10 cellular contexts compared by ENCODE assay signal in the genomic region with DNA sequence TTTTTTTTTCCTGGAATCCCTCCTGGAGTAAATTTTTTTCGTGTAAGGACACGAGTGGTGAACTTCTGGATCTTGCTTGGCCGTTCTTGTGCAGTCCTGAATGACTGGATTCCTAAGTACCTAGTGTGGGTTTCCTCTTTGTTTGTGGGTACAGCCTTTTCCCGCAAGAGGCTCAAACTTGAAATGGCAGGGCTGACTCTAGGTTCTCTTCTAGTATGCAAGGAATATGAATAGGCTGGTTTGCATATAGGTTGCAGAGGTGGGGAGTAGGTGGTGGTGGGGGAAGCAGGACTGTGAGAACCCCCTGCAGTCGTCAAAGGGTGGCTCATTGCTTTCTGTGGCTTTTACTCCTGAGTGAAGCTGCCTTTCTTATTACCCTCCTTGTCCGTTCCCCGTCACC. TPM values are rescaled to one million over a fixed set of nuclear protein-coding genes. Genes with fewer than 3 reads are reported as not detected.
A peak's percentile ranks its signal among the peaks of the same experiment; 100 is the strongest.
DNase-seq lines count a peak whose midpoint lies in the region; ATAC-seq, FAIRE-seq and TF ChIP-seq lines count a peak whose summit lies in the region.
"Had no signal": no experiment of that assay in that cellular context is flagged by ENCODE, and none has a peak within 500 bp of the region (broad histone marks: within the 10 kb centered on the region; RNA-seq: fewer than 3 reads in every experiment).

No MANE protein-coding gene starts in this region.

- FAIRE-seq in GM12878 (lab: Jason Lieb, UNC) (no peak), frontal cortex (lab: Jason Lieb, UNC) (no peak)
- FAIRE-seq: A549, K562 had no signal

- H3K9me3 ChIP-seq in GM12878 (replicated peaks; ENCODE audit: control insufficient read depth, insufficient read depth, low read length) (no peaks in the 10 kb centered on the region), stomach (no peaks in the 10 kb centered on the region)
- H3K9me3 ChIP-seq: A549 had no signal

- H3K4me1 Mint-ChIP-seq in activated CD4-positive, alpha-beta T cell treated with anti-CD3 and anti-CD28 coated beads for 36 hours: peaks cover 79% of the 10 kb centered on the region
- H3K4me1 Mint-ChIP-seq in stimulated activated naive B cell treated with anti-CD40 and anti-IgM and Interleukin-4, amounts not matched to agents 10 μg/mL and 1 μg/mL and 100 μg/mL, for 72 hours: peaks cover 44 to 71% of the 10 kb centered on the region in 2 donors

- WGBS in GM12878 (ENCODE audit: insufficient coverage, insufficient replicate concordance, low lambda C conversion rate, missing lambda C conversion rate): 24% methylated on average over 7 of the region's 7 CpGs
- 61 to 68% (median 65%) methylated on average over 7 of the region's 7 CpGs for WGBS in stomach, 5 donors

- TF ChIP-seq EP300 in GM12878 (IDR thresholded peaks at IDR 0.05; ENCODE audit: borderline replicate concordance in 1 of 2, control insufficient read depth in 1 of 2, low read depth in 2 of 2, low read length in 2 of 2) (no peak), stomach (IDR thresholded peaks at IDR 0.05) (no peak)

- intact Hi-C loops in activated CD4-positive, alpha-beta T cell treated with anti-CD3 and anti-CD28 coated beads for 36 hours (cut with DNase I, micrococcal nuclease): loop anchor here (1.0 to 2.0 kb wide), 7 partner anchors 9 to 639 kb away; a partner anchor contains a TSS
- intact Hi-C loops in GM12878 (cut with micrococcal nuclease; ENCODE audit: unreplicated experiment) (no loop called here), stomach (cut with DNase I; ENCODE audit: low total_unique reads) (no loop called here)

- in situ Hi-C loops in GM12878 (cut with MboI): no loop called here

- H3K4me1 ChIP-seq in GM12878 (ENCODE audit: control insufficient read depth, insufficient read depth, low read length): peaks cover 14% of the 10 kb centered on the region
- peaks cover 14 to 54% (median 27%) of the 10 kb centered on the region in 4 donors for H3K4me1 ChIP-seq in stomach
- H3K4me1 ChIP-seq: A549 had no signal

- H3K36me3 Mint-ChIP-seq in activated CD4-positive, alpha-beta T cell treated with anti-CD3 and anti-CD28 coated beads for 36 hours (ENCODE audit: low read depth): peaks cover 39% of the 10 kb centered on the region
- peaks cover 23 to 51% of the 10 kb centered on the region in 2 donors for H3K36me3 Mint-ChIP-seq in stimulated activated naive B cell treated with anti-CD40 and anti-IgM and Interleukin-4, amounts not matched to agents 10 μg/mL and 1 μg/mL and 100 μg/mL, for 72 hours

- H3K79me2 ChIP-seq in GM12878 (ENCODE audit: control insufficient read depth, insufficient read depth, low read length): peaks cover 38% of the 10 kb centered on the region

- H3K27ac ChIP-seq in GM12878 (ENCODE audit: control insufficient read depth, insufficient read depth) (no peak overlapping the region), stomach (peak overlapping the region in 1 of 5 donors; percentile 44)
- H3K27ac ChIP-seq: A549 had no signal

- CTCF ChIA-PET in activated CD4-positive, alpha-beta T cell treated with anti-CD3 and anti-CD28 coated beads for 36 hours (lab: Charles Lee): interaction anchor here (0.6 to 2.7 kb wide), 10 partner anchors 9 to 223 kb away, joined by 3 to 16 read pairs (median 4); a partner anchor contains a TSS
- CTCF ChIA-PET in GM12878 (lab: Yijun Ruan, JAX): interaction anchor here (1.2 to 1.5 kb wide), 2 partner anchors 9 to 56 kb away, joined by 3 to 5 read pairs; no protein-coding TSS in a partner anchor

- RAD21 ChIA-PET in GM12878 (lab: Charles Lee; ENCODE audit: unreplicated experiment): interaction anchor here (1.1 to 1.5 kb wide), 3 partner anchors 11 to 52 kb away, joined by 4 to 5 read pairs (median 4); no protein-coding TSS in a partner anchor

- H3K4me3 ChIP-seq in GM12878 (peak overlapping the region; percentile 14; the same call in 1 of the 2 replicates), stomach (no peak overlapping the region)
- H3K4me3 ChIP-seq: A549, K562 had no signal

- no peaks in the 10 kb centered on the region for H3K27me3 Mint-ChIP-seq in activated CD4-positive, alpha-beta T cell treated with anti-CD3 and anti-CD28 coated beads for 36 hours
- H3K27me3 Mint-ChIP-seq in stimulated activated naive B cell treated with anti-CD40 and anti-IgM and Interleukin-4, amounts not matched to agents 10 μg/mL and 1 μg/mL and 100 μg/mL, for 72 hours: no peaks in the 10 kb centered on the region

- H3K27me3 ChIP-seq in GM12878 (replicated peaks in 1 of 2; ENCODE audit: control insufficient read depth in 2 of 2, insufficient read depth in 2 of 2, low read length in 1 of 2) (no peaks in the 10 kb centered on the region), stomach (no peaks in the 10 kb centered on the region)

- H3K36me3 ChIP-seq in GM12878 (ENCODE audit: control insufficient read depth in 2 of 2, insufficient read depth in 2 of 2, low read length in 1 of 2) (no peaks in the 10 kb centered on the region; a peak in 1 of 4 replicates), stomach (peaks cover 0 to 6% (median 4%) of the 10 kb centered on the region in 4 donors)

- TF ChIP-seq CTCF in GM12878 (IDR thresholded peaks at IDR 0.05 in 2 of 3, conservative IDR thresholded peaks at IDR 0.05 in 1 of 3; ENCODE audit: control insufficient read depth in 2 of 3, extremely low read depth in 1 of 3, insufficient read depth in 1 of 3, low read depth in 3 of 3, low read length in 3 of 3) (no peak), stomach (IDR thresholded peaks at IDR 0.05) (no peak)

- peak overlapping the region; percentile 74 for H3K4me3 Mint-ChIP-seq in activated CD4-positive, alpha-beta T cell treated with anti-CD3 and anti-CD28 coated beads for 36 hours
- peak overlapping the region; percentile 76 to 79 for H3K4me3 Mint-ChIP-seq in stimulated activated naive B cell treated with anti-CD40 and anti-IgM and Interleukin-4, amounts not matched to agents 10 μg/mL and 1 μg/mL and 100 μg/mL, for 72 hours

- no peak for TF ChIP-seq RAD21 in GM12878 (IDR thresholded peaks at IDR 0.05; ENCODE audit: insufficient read depth, low read depth, low read length)

- no peak overlapping the region for H3K9ac ChIP-seq in GM12878 (ENCODE audit: control insufficient read depth, insufficient read depth, low read length)

- H2AFZ ChIP-seq in GM12878 (ENCODE audit: control insufficient read depth, low read depth, low read length): no peak overlapping the region

- peak; percentile 80 for ATAC-seq in activated CD4-positive, alpha-beta T cell treated with anti-CD3 and anti-CD28 coated beads for 36 hours
- ATAC-seq in HG03432 (IDR thresholded peaks at IDR 0.05; ENCODE audit: unreplicated experiment): peak; percentile 90
- peak; percentile 86 for ATAC-seq in GM12878
- ATAC-seq in stimulated activated naive B cell treated with anti-CD40 and anti-IgM and Interleukin-4, amounts not matched to agents 10 μg/mL and 1 μg/mL and 100 μg/mL, for 72 hours (replicated peaks): peak; percentile 96
- ATAC-seq: A549, K562 had no signal

- no peaks in the 10 kb centered on the region; the same call in 1 of the 2 replicates for H4K20me1 ChIP-seq in GM12878 (ENCODE audit: control insufficient read depth, insufficient read depth)

- H3K9me3 Mint-ChIP-seq in activated CD4-positive, alpha-beta T cell treated with anti-CD3 and anti-CD28 coated beads for 36 hours (ENCODE audit: low read depth): no peaks in the 10 kb centered on the region
- no peaks in the 10 kb centered on the region for H3K9me3 Mint-ChIP-seq in stimulated activated naive B cell treated with anti-CD40 and anti-IgM and Interleukin-4, amounts not matched to agents 10 μg/mL and 1 μg/mL and 100 μg/mL, for 72 hours

- no TSS peak for BruUV-seq in GM12878 (replicated peaks; lab: Mats Ljungman, UMichigan)

- no peak for TF ChIP-seq POLR2A in GM12878 (IDR thresholded peaks at IDR 0.05; ENCODE audit: low read depth, low read length)
- TF ChIP-seq POLR2A in stomach (IDR thresholded peaks at IDR 0.05): no peak

- POLR2A ChIA-PET in activated CD4-positive, alpha-beta T cell treated with anti-CD3 and anti-CD28 coated beads for 36 hours (lab: Charles Lee): interaction anchor here (0.6 to 1.9 kb wide), 11 partner anchors 9 to 221 kb away, joined by 3 to 16 read pairs (median 4); a partner anchor contains a TSS
- POLR2A ChIA-PET in GM12878 (lab: Charles Lee): no interaction called here

- SMC1A ChIA-PET in GM12878 (lab: Charles Lee; ENCODE audit: uncharacterized antibody, unreplicated experiment): interaction anchor here (0.8 to 1.6 kb wide), 8 partner anchors 8 to 51 kb away, joined by 3 to 6 read pairs (median 4); a partner anchor contains a TSS

- H3K27ac Mint-ChIP-seq in activated CD4-positive, alpha-beta T cell treated with anti-CD3 and anti-CD28 coated beads for 36 hours: peak overlapping the region; percentile 87
- H3K27ac Mint-ChIP-seq in stimulated activated naive B cell treated with anti-CD40 and anti-IgM and Interleukin-4, amounts not matched to agents 10 μg/mL and 1 μg/mL and 100 μg/mL, for 72 hours: peak overlapping the region; percentile 96

- H3K4me2 ChIP-seq in GM12878 (ENCODE audit: control insufficient read depth, insufficient read depth): peak overlapping the region; percentile 59; the same call in 1 of the 2 replicates
- H3K4me2 ChIP-seq: A549 had no signal

- DNase-seq in activated CD4-positive, alpha-beta T cell treated with anti-CD3 and anti-CD28 coated beads for 36 hours: peak; percentile 82
- no peak for DNase-seq in activated CD4-positive, alpha-beta T cell treated with anti-CD3 and anti-CD28 coated beads for 1 hour
- DNase-seq in GM12878 (ENCODE audit: low read depth, low spot score) (peak; percentile 67), frontal cortex (ENCODE audit: low spot score in 2 of 2) (no peak), stomach (no peak), HPDE6-E6E7 (ENCODE audit: extremely low spot score) (no peak)
- peak; percentile 67 for DNase-seq in stimulated activated naive B cell treated with anti-CD40 and anti-IgM and Interleukin-4, amounts not matched to agents 10 μg/mL and 1 μg/mL and 100 μg/mL, for 72 hours

RNA-seq across cellular contexts. Expression of a gene that starts 13.6 kb away (rescaled TPM):
- total RNA-seq in activated CD4-positive, alpha-beta T cell treated with anti-CD3 and anti-CD28 coated beads for 36 hours: 10 to 100 TPM; 48.4 to 56.3 TPM
- 31.8 and 34.8 TPM in 2 replicates for total RNA-seq in GM12878 (2013; cell fraction: nucleolus; rRNA removed)
- total RNA-seq in GM12878 (2014; rRNA removed): 15.2 and 16.9 TPM in 2 replicates
- 12.1 and 13.4 TPM in 2 replicates for total RNA-seq in GM12878 (2014; rRNA removed; fragmentation: Illumina TruSeq; extraction: Trizol)
- 18.7 and 20.0 TPM in 2 replicates for total RNA-seq in GM12878 (2021)
- polyA plus RNA-seq in GM12878 (2011; ENCODE audit: low read depth): 11.5 TPM
- 54.6 and 60.2 TPM in 2 replicates for polyA plus RNA-seq in GM12878 (2011; rRNA removed)
- 37.5 and 44.5 TPM in 2 replicates for polyA plus RNA-seq in GM12878 (2011; cell fraction: cytosol; rRNA removed)
- 25.7 and 30.0 TPM in 2 replicates for polyA plus RNA-seq in GM12878 (2011; cell fraction: nucleus; rRNA removed)
- polyA plus RNA-seq in GM12878 (2012): 15.2 and 21.6 TPM in 2 replicates
- polyA plus RNA-seq in GM12878 (2014; fragmentation: Illumina TruSeq; extraction: Trizol): 18.0 and 22.3 TPM in 2 replicates
- 1 to 10 TPM; 3.0 to 4.1 TPM for polyA plus RNA-seq in GM12878 (2014; fragmentation: Nextera tagmentation; extraction: Ambion mirVana)
- 14.5 and 17.0 TPM in 2 replicates for polyA plus RNA-seq in GM12878 (2014; rRNA removed)
- polyA plus RNA-seq in GM12878 (2016; fragmentation: Nextera tagmentation; extraction: Ambion mirVana): 10 to 100 TPM; 32.5 to 35.1 TPM
- polyA minus RNA-seq in GM12878 (2011; rRNA and poly(A)+ RNA removed): 31.2 and 33.4 TPM in 2 replicates
- 10.8 and 11.0 TPM in 2 replicates for polyA minus RNA-seq in GM12878 (2011; cell fraction: cytosol; rRNA and poly(A)+ RNA removed)
- 17.5 and 28.3 TPM in 2 replicates for polyA minus RNA-seq in GM12878 (2011; cell fraction: nucleus; rRNA and poly(A)+ RNA removed)
- total RNA-seq in frontal cortex: 42.4 TPM
- total RNA-seq in stomach: 10 to 100 TPM; 18.1 to 68.8 (median 35.1) TPM
- 10 to 100 TPM; 37.3 to 53.7 (median 42.9) TPM for polyA plus RNA-seq in stomach

RNA-seq across cellular contexts. Expression of a gene that starts 43.9 kb away (rescaled TPM):
- total RNA-seq in activated CD4-positive, alpha-beta T cell treated with anti-CD3 and anti-CD28 coated beads for 36 hours: 1 to 10 TPM; 6.0 to 9.5 TPM
- 1.7 and 2.5 TPM in 2 replicates for total RNA-seq in GM12878 (2013; cell fraction: nucleolus; rRNA removed)
- total RNA-seq in GM12878 (2014; rRNA removed) (4.9 and 5.1 TPM in 2 replicates), GM12878 (2014; rRNA removed; fragmentation: Illumina TruSeq; extraction: Trizol) (5.3 and 6.2 TPM in 2 replicates), GM12878 (2021) (3.9 and 4.8 TPM in 2 replicates), frontal cortex (not detected), stomach (not detected)
- 2.3 TPM for polyA plus RNA-seq in GM12878 (2011; ENCODE audit: low read depth)
- polyA plus RNA-seq in GM12878 (2011; rRNA removed) (12.9 and 20.6 TPM in 2 replicates), GM12878 (2014; fragmentation: Illumina TruSeq; extraction: Trizol) (8.4 and 12.7 TPM in 2 replicates), GM12878 (2014; fragmentation: Nextera tagmentation; extraction: Ambion mirVana) (1 to 10 TPM; 3.9 to 8.4 TPM), GM12878 (2014; rRNA removed) (3.3 and 4.4 TPM in 2 replicates), GM12878 (2016; fragmentation: Nextera tagmentation; extraction: Ambion mirVana) (1 to 10 TPM; 4.3 to 5.5 TPM), stomach (under 1 TPM in 2 of 3 donors, not detected in 1; 0.68 to 0.76 TPM)
- 8.3 and 9.1 TPM in 2 replicates for polyA plus RNA-seq in GM12878 (2011; cell fraction: cytosol; rRNA removed)
- 8.1 and 9.8 TPM in 2 replicates for polyA plus RNA-seq in GM12878 (2011; cell fraction: nucleus; rRNA removed)
- 1.4 and 2.2 TPM in 2 replicates for polyA plus RNA-seq in GM12878 (2012)
- polyA minus RNA-seq in GM12878 (2011; rRNA and poly(A)+ RNA removed): 18.5 and 26.6 TPM in 2 replicates
- 5.2 and 5.4 TPM in 2 replicates for polyA minus RNA-seq in GM12878 (2011; cell fraction: cytosol; rRNA and poly(A)+ RNA removed)
- 7.4 and 9.3 TPM in 2 replicates for polyA minus RNA-seq in GM12878 (2011; cell fraction: nucleus; rRNA and poly(A)+ RNA removed)
- total RNA-seq: K562 had no signal
- polyA plus RNA-seq: A549 had no signal

Comparison
In these comparisons a context has a peak if more than half of its experiments do, and no peak if none do; other contexts are left out.
1. DNase-seq: peak in activated CD4-positive, alpha-beta T cell treated with anti-CD3 and anti-CD28 coated beads for 36 hours (single experiment), GM12878 (single experiment) and stimulated activated naive B cell treated with anti-CD40 and anti-IgM and Interleukin-4, amounts not matched to agents 10 μg/mL and 1 μg/mL and 100 μg/mL, for 72 hours (single experiment); none in activated CD4-positive, alpha-beta T cell treated with anti-CD3 and anti-CD28 coated beads for 1 hour (single experiment), frontal cortex (0 of 2), stomach (single experiment) and HPDE6-E6E7 (single experiment).
2. intact Hi-C loops: an anchor here in activated CD4-positive, alpha-beta T cell treated with anti-CD3 and anti-CD28 coated beads for 36 hours (1.0 to 2.0 kb wide); none called in GM12878 and stomach.
3. Peak in every context shown above with its lines, with median percentiles within 50 percentile points of each other: ATAC-seq.